In genomic region chr12:101847325-101847724, GRCh38 we compare ENCODE assay signal across 32 cellular contexts.
"Had no signal": no experiment of that assay in that cellular context is flagged by ENCODE, and none has a peak within 500 bp of the region (broad histone marks: within the 10 kb centered on the region; RNA-seq: fewer than 3 reads in every experiment).

No MANE protein-coding gene starts in this region.

- ATAC-seq: activated CD4-positive, CD25-positive, alpha-beta regulatory T cell treated with anti-CD3 and anti-CD28 coated beads, Interleukin-2, amount 50 U/mL, for 24 hours; activated CD8-positive, alpha-beta memory T cell treated with anti-CD3 and anti-CD28 coated beads, Interleukin-2, amount 10 ng/mL, durations not matched to agents 7 days and 5 days; activated CD8-positive, alpha-beta T cell treated with anti-CD3 and anti-CD28 coated beads, Interleukin-2, amount 10 ng/mL, durations not matched to agents 7 days and 5 days; activated naive CD4-positive, alpha-beta T cell treated with anti-CD3 and anti-CD28 coated beads, Interleukin-2, amount 50 U/mL, for 72 hours; activated T-cell treated with anti-CD3 and anti-CD28 coated beads, Interleukin-2, amount 50 U/mL, for 72 hours; esophagus mucosa; foreskin keratinocyte; gastrocnemius medialis; heart right ventricle; T-cell had no signal

- H3K36me3 Mint-ChIP-seq: activated CD4-positive, alpha-beta memory T cell treated with anti-CD3 and anti-CD28 coated beads for 36 hours; activated CD8-positive, alpha-beta memory T cell treated with anti-CD3 and anti-CD28 coated beads, Interleukin-2, amount 10 ng/mL, durations not matched to agents 7 days and 5 days; activated naive CD4-positive, alpha-beta T cell treated with anti-CD3 and anti-CD28 coated beads, Interleukin-2, amount 10 ng/mL, durations not matched to agents 7 days and 5 days; activated naive CD4-positive, alpha-beta T cell treated with anti-CD3 and anti-CD28 coated beads, Interleukin-2, amount 50 U/mL, for 72 hours; activated naive CD8-positive, alpha-beta T cell treated with anti-CD3 and anti-CD28 coated beads, Interleukin-2, amount 10 ng/mL, durations not matched to agents 7 days and 5 days; brain; T-cell had no signal

- H3K4me1 Mint-ChIP-seq: activated naive CD4-positive, alpha-beta T cell treated with anti-CD3 and anti-CD28 coated beads, Interleukin-2, amount 10 ng/mL, durations not matched to agents 7 days and 5 days; activated naive CD8-positive, alpha-beta T cell treated with anti-CD3 and anti-CD28 coated beads, Interleukin-2, amount 10 ng/mL, durations not matched to agents 7 days and 5 days; endodermal cell; T-cell had no signal

- DNase-seq: activated B cell treated with CpG ODN at 0.5 μM for 24 hours; activated CD4-positive, alpha-beta memory T cell treated with anti-CD3 and anti-CD28 coated beads for 36 hours; activated CD4-positive, alpha-beta T cell treated with anti-CD3 and anti-CD28 coated beads for 48 hours; activated CD8-positive, alpha-beta memory T cell treated with anti-CD3 and anti-CD28 coated beads, Interleukin-2, amount 10 ng/mL, durations not matched to agents 7 days and 5 days; activated CD8-positive, alpha-beta memory T cell treated with anti-CD3 and anti-CD28 coated beads, Interleukin-2, amount 50 U/mL, for 4 hours; activated CD8-positive, alpha-beta T cell treated with anti-CD3 and anti-CD28 coated beads, Interleukin-2, amount 10 ng/mL, durations not matched to agents 7 days and 5 days; activated gamma-delta T cell; activated naive CD4-positive, alpha-beta T cell; activated naive CD4-positive, alpha-beta T cell treated with anti-CD3 and anti-CD28 coated beads, Interleukin-2, amount 10 ng/mL, durations not matched to agents 7 days and 5 days; activated naive CD8-positive, alpha-beta T cell treated with anti-CD3 and anti-CD28 coated beads, Interleukin-2, amount 10 ng/mL, durations not matched to agents 7 days and 5 days; activated T-cell treated with anti-CD3 and anti-CD28 coated beads, Interleukin-2, amount 50 U/mL, for 1 hour; activated T-cell treated with anti-CD3 and anti-CD28 coated beads, Interleukin-2, amount 50 U/mL, for 72 hours; central memory CD4-positive, alpha-beta T cell; cerebellar nuclear complex; colonic mucosa; dorsolateral prefrontal cortex; effector memory CD4-positive, alpha-beta T cell; endodermal cell; foreskin keratinocyte; gastrocnemius medialis; heart right ventricle; T-cell; T1000; WERI-Rb-1 had no signal

- H3K4me3 Mint-ChIP-seq: activated B cell treated with CpG ODN at 0.5 μM for 24 hours; activated CD4-positive, alpha-beta memory T cell treated with anti-CD3 and anti-CD28 coated beads for 36 hours; activated CD8-positive, alpha-beta memory T cell treated with anti-CD3 and anti-CD28 coated beads, Interleukin-2, amount 10 ng/mL, durations not matched to agents 7 days and 5 days; activated CD8-positive, alpha-beta T cell treated with anti-CD3 and anti-CD28 coated beads, Interleukin-2, amount 10 ng/mL, durations not matched to agents 7 days and 5 days; activated naive CD4-positive, alpha-beta T cell treated with anti-CD3 and anti-CD28 coated beads, Interleukin-2, amount 10 ng/mL, durations not matched to agents 7 days and 5 days; activated naive CD8-positive, alpha-beta T cell treated with anti-CD3 and anti-CD28 coated beads, Interleukin-2, amount 10 ng/mL, durations not matched to agents 7 days and 5 days; activated T-cell treated with anti-CD3 and anti-CD28 coated beads, Interleukin-2, amount 50 U/mL, for 72 hours; brain; endodermal cell; T-cell; T-helper 1 cell treated with Interleukin-12 subunit alpha and Interleukin-12 subunit beta and Interleukin-4 antibody, amounts not matched to agents 30 μg/mL and 1 μg/mL, for 36 hours had no signal

- H3K27me3 Mint-ChIP-seq: activated B cell treated with CpG ODN at 0.5 μM for 24 hours; activated CD4-positive, alpha-beta memory T cell treated with anti-CD3 and anti-CD28 coated beads for 36 hours; activated naive CD8-positive, alpha-beta T cell treated with anti-CD3 and anti-CD28 coated beads, Interleukin-2, amount 10 ng/mL, durations not matched to agents 7 days and 5 days; T-cell had no signal

- H3K9me3 Mint-ChIP-seq: activated B cell treated with CpG ODN at 0.5 μM for 24 hours; activated CD4-positive, alpha-beta memory T cell treated with anti-CD3 and anti-CD28 coated beads for 36 hours; activated naive CD4-positive, alpha-beta T cell treated with anti-CD3 and anti-CD28 coated beads, Interleukin-2, amount 10 ng/mL, durations not matched to agents 7 days and 5 days; activated naive CD4-positive, alpha-beta T cell treated with anti-CD3 and anti-CD28 coated beads, Interleukin-2, amount 50 U/mL, for 72 hours; activated naive CD8-positive, alpha-beta T cell treated with anti-CD3 and anti-CD28 coated beads, Interleukin-2, amount 10 ng/mL, durations not matched to agents 7 days and 5 days; activated T-cell treated with anti-CD3 and anti-CD28 coated beads, Interleukin-2, amount 50 U/mL, for 72 hours; endodermal cell; T-cell; T-helper 1 cell treated with Interleukin-12 subunit alpha and Interleukin-12 subunit beta and Interleukin-4 antibody, amounts not matched to agents 30 μg/mL and 1 μg/mL, for 36 hours had no signal

- H3K4me1 ChIP-seq: ascending aorta, breast epithelium, colonic mucosa, foreskin keratinocyte, gastrocnemius medialis had no signal

- H3K4me3 ChIP-seq: ascending aorta, breast epithelium, cardiac muscle cell, colonic mucosa, dorsolateral prefrontal cortex, gastrocnemius medialis, heart right ventricle had no signal

- H3K36me3 ChIP-seq: ascending aorta, breast epithelium, cardiac muscle cell, colonic mucosa, gastrocnemius medialis, heart right ventricle, WERI-Rb-1 had no signal

- H3K27me3 ChIP-seq: ascending aorta, breast epithelium, cardiac muscle cell, colonic mucosa, dorsolateral prefrontal cortex, foreskin keratinocyte, gastrocnemius medialis, heart right ventricle had no signal

- H3K9me3 ChIP-seq: ascending aorta, breast epithelium, colonic mucosa, gastrocnemius medialis, heart right ventricle had no signal

- H3K27ac ChIP-seq: ascending aorta, breast epithelium, cardiac muscle cell, colonic mucosa, dorsolateral prefrontal cortex, foreskin keratinocyte, gastrocnemius medialis, heart right ventricle, WERI-Rb-1 had no signal
